Comparison of ENCODE assay signal across 8 cellular contexts in genomic region chr22:21568207-21569075, GRCh38. TPM values are rescaled to one million over a fixed set of nuclear protein-coding genes. Genes with fewer than 3 reads are reported as not detected.
A peak's percentile ranks its signal among the peaks of the same experiment; 100 is the strongest.
DNase-seq lines count a peak whose midpoint lies in the region; ATAC-seq and TF ChIP-seq lines count a peak whose summit lies in the region.

No MANE protein-coding gene starts in this region.

- peak; percentile 26 for ATAC-seq in CD8-positive, alpha-beta T cell
- ATAC-seq in left lung (peak; percentile 38), HG03565 (IDR thresholded peaks at IDR 0.05; ENCODE audit: unreplicated experiment) (no peak)
- peak; percentile 26 for ATAC-seq in stimulated activated naive CD8-positive, alpha-beta T cell treated with anti-CD3 and anti-CD28 coated beads, Interleukin-15, amount 100 ng/mL, for 72 hours

- H3K27ac ChIP-seq in CD8-positive, alpha-beta T cell (ENCODE audit: low read depth, low read length) = peak overlapping the region; percentile 88
- H3K27ac ChIP-seq in GM23248 (peak overlapping the region; percentile 83), mammary epithelial cell (ENCODE audit: insufficient read depth, low read depth, low read length) (peak overlapping the region; percentile 89), left lung (peak overlapping the region; percentile 89 to 95)

- H3K27me3 Mint-ChIP-seq in CD8-positive, alpha-beta T cell (ENCODE audit: low read depth) = no peaks in the 10 kb centered on the region
- no peaks in the 10 kb centered on the region for H3K27me3 Mint-ChIP-seq in stimulated activated naive CD8-positive, alpha-beta T cell treated with anti-CD3 and anti-CD28 coated beads, Interleukin-15, amount 100 ng/mL, for 72 hours

- no TSS peak for BruUV-seq in mammary epithelial cell (replicated peaks; lab: Mats Ljungman, UMichigan)

- no peaks in the 10 kb centered on the region for H3K27me3 ChIP-seq in CD8-positive, alpha-beta T cell (ENCODE audit: insufficient read depth, low read length)
- H3K27me3 ChIP-seq in GM23248 (replicated peaks; ENCODE audit: insufficient read depth) (no peaks in the 10 kb centered on the region), mammary epithelial cell (ENCODE audit: insufficient read depth, low read length) (no peaks in the 10 kb centered on the region), left lung (no peaks in the 10 kb centered on the region)

- H3K79me2 ChIP-seq in GM23248 (ENCODE audit: insufficient read depth) (peaks cover 59% of the 10 kb centered on the region), mammary epithelial cell (ENCODE audit: insufficient read depth, low read length) (peaks cover 62% of the 10 kb centered on the region)

- no peak for TF ChIP-seq CTCF in CD8-positive, alpha-beta T cell (IDR thresholded peaks at IDR 0.05)
- no peak for TF ChIP-seq CTCF in mammary epithelial cell (conservative IDR thresholded peaks at IDR 0.05 in 1 of 2, IDR thresholded peaks at IDR 0.05 in 1 of 2; ENCODE audit: extremely low read depth in 1 of 2, insufficient read depth in 1 of 2, low read depth in 1 of 2, low read length in 2 of 2)
- TF ChIP-seq CTCF in left lung (IDR thresholded peaks at IDR 0.05) = no peak

- H3K9me3 ChIP-seq in CD8-positive, alpha-beta T cell (ENCODE audit: low read length) = no peaks in the 10 kb centered on the region
- H3K9me3 ChIP-seq in GM23248 (ENCODE audit: low read depth) (no peaks in the 10 kb centered on the region), mammary epithelial cell (replicated peaks; ENCODE audit: insufficient read depth, low read length) (no peaks in the 10 kb centered on the region), left lung (no peaks in the 10 kb centered on the region)

- H3K4me3 Mint-ChIP-seq in CD8-positive, alpha-beta T cell = peak overlapping the region; percentile 87
- H3K4me3 Mint-ChIP-seq in stimulated activated naive CD8-positive, alpha-beta T cell treated with anti-CD3 and anti-CD28 coated beads, Interleukin-15, amount 100 ng/mL, for 72 hours = peak overlapping the region; percentile 78 to 88

- H3K9ac ChIP-seq in GM23248 (peak overlapping the region; percentile 98), mammary epithelial cell (ENCODE audit: insufficient read depth, low read length) (peak overlapping the region; percentile 96)

- peaks cover 48% of the 10 kb centered on the region for H3K4me1 Mint-ChIP-seq in CD8-positive, alpha-beta T cell (ENCODE audit: low read depth)
- peaks cover 59% of the 10 kb centered on the region for H3K4me1 Mint-ChIP-seq in stimulated activated naive CD8-positive, alpha-beta T cell treated with anti-CD3 and anti-CD28 coated beads, Interleukin-15, amount 100 ng/mL, for 72 hours

- H3K27ac Mint-ChIP-seq in CD8-positive, alpha-beta T cell = peak overlapping the region; percentile 94
- peak overlapping the region; percentile 97 to 99 for H3K27ac Mint-ChIP-seq in stimulated activated naive CD8-positive, alpha-beta T cell treated with anti-CD3 and anti-CD28 coated beads, Interleukin-15, amount 100 ng/mL, for 72 hours

- H3K36me3 ChIP-seq in CD8-positive, alpha-beta T cell (ENCODE audit: insufficient read depth, low read length) = no peaks in the 10 kb centered on the region
- H3K36me3 ChIP-seq in GM23248 (ENCODE audit: low read depth) = no peaks in the 10 kb centered on the region; the same call in 1 of the 2 replicates
- no peaks in the 10 kb centered on the region for H3K36me3 ChIP-seq in mammary epithelial cell (ENCODE audit: insufficient read depth, low read length)
- no peaks in the 10 kb centered on the region for H3K36me3 ChIP-seq in left lung

- peaks cover 31% of the 10 kb centered on the region for H4K20me1 ChIP-seq in GM23248 (ENCODE audit: insufficient read depth)
- peaks cover 15% of the 10 kb centered on the region for H4K20me1 ChIP-seq in mammary epithelial cell (ENCODE audit: insufficient read depth, low read length)

- H3K4me3 ChIP-seq in CD8-positive, alpha-beta T cell (ENCODE audit: low read depth, low read length) = peak overlapping the region; percentile 79
- H3K4me3 ChIP-seq in GM23248 (peak overlapping the region; percentile 89), mammary epithelial cell (replicated peaks in 1 of 3; ENCODE audit: insufficient read depth in 1 of 3, low read depth in 2 of 3, low read length in 3 of 3) (peak overlapping the region; percentile 78 to 99 (median 96)), left lung (peak overlapping the region; percentile 80 to 97)

- in situ Hi-C loops in GM23248 (cut with MboI) (loop anchor here (25.0 kb wide), 1 partner anchor 481 kb away; no protein-coding TSS in a partner anchor), mammary epithelial cell (cut with MboI; ENCODE audit: low sequenced_read_pairs in 2 of 2) (no loop called here)

- no peaks in the 10 kb centered on the region for H3K9me3 Mint-ChIP-seq in CD8-positive, alpha-beta T cell
- no peaks in the 10 kb centered on the region for H3K9me3 Mint-ChIP-seq in stimulated activated naive CD8-positive, alpha-beta T cell treated with anti-CD3 and anti-CD28 coated beads, Interleukin-15, amount 100 ng/mL, for 72 hours

- CTCF ChIA-PET in CD8-positive, alpha-beta T cell (lab: Charles Lee) = interaction anchor here (1.6 kb wide), 1 partner anchor 61 kb away, joined by 5 read pairs; no protein-coding TSS in a partner anchor
- CTCF ChIA-PET in mammary epithelial cell (lab: Charles Lee; ENCODE audit: low non-redundant PET) = interaction anchor here (0.6 kb wide), 1 partner anchor 1935 kb away, joined by 3 read pairs; no protein-coding TSS in a partner anchor

- WGBS in GM23248 (ENCODE audit: low coverage in 1 of 2, low lambda C conversion rate in 2 of 2, missing lambda C conversion rate in 2 of 2), 2 experiments = 4% methylated on average over 31 to 34 of the region's 34 CpGs
- 3% methylated on average over 23 of the region's 34 CpGs for WGBS in mammary epithelial cell (ENCODE audit: low coverage, missing lambda C conversion rate)

- intact Hi-C loops in CD8-positive, alpha-beta T cell (cut with DNase I, micrococcal nuclease) = loop anchor here in 1 of 2 experiments (2.0 kb wide), 1 partner anchor 16 kb away; no protein-coding TSS in a partner anchor
- intact Hi-C loops in mammary epithelial cell (cut with micrococcal nuclease) = loop anchor here (2.0 kb wide), 1 partner anchor 74 kb away; the partner anchor contains the start of gene SDF2L1
- intact Hi-C loops in left lung (cut with DNase I) = no loop called here

- H3K4me2 ChIP-seq in GM23248 (ENCODE audit: unreplicated experiment) = peak overlapping the region; percentile 93
- H3K4me2 ChIP-seq in mammary epithelial cell (ENCODE audit: insufficient read depth, low read depth, low read length) = peak overlapping the region; percentile 87

- peak overlapping the region; percentile 50; the same call in 1 of the 2 replicates for H2AFZ ChIP-seq in GM23248
- H2AFZ ChIP-seq in mammary epithelial cell (ENCODE audit: low read depth, low read length) = peak overlapping the region; percentile 87

- POLR2A ChIA-PET in CD8-positive, alpha-beta T cell (lab: Charles Lee) = interaction anchor here (1.3 to 2.0 kb wide), 2 partner anchors 61 to 84 kb away, joined by 3 to 7 read pairs; partner anchors contain the start of gene YDJC

- dilution Hi-C loops in mammary epithelial cell (cut with HindIII; ENCODE audit: low sequenced_read_pairs) = no loop called here

- H3F3A ChIP-seq in GM23248 (ENCODE audit: insufficient read depth) = peaks cover 13% of the 10 kb centered on the region; the same call in 1 of the 2 replicates

- peaks cover 50% of the 10 kb centered on the region for H3K4me1 ChIP-seq in CD8-positive, alpha-beta T cell (ENCODE audit: insufficient read depth, low read length)
- H3K4me1 ChIP-seq in GM23248 (ENCODE audit: insufficient read depth) (peaks cover 28% of the 10 kb centered on the region), mammary epithelial cell (ENCODE audit: insufficient read depth, low read length) (peaks cover 14% of the 10 kb centered on the region), left lung (peaks cover 22 to 50% of the 10 kb centered on the region in 2 donors)

- peaks cover 26% of the 10 kb centered on the region for H3K36me3 Mint-ChIP-seq in CD8-positive, alpha-beta T cell

- peak in 5 of 7 experiments; percentile 6 to 29 (median 26) for DNase-seq in CD8-positive, alpha-beta T cell
- peak; percentile 74 for DNase-seq in GM23248
- DNase-seq in RPMI8226 = peak; percentile 7
- no peak for DNase-seq in mammary epithelial cell
- peak; percentile 50 to 77 for DNase-seq in left lung
- DNase-seq in stimulated activated naive CD8-positive, alpha-beta T cell treated with anti-CD3 and anti-CD28 coated beads, Interleukin-15, amount 100 ng/mL, for 72 hours = peak; percentile 16 to 39
- DNase-seq in NCI-H510A treated with DMSO at 0.1 percent for 48 hours (lab: John Stamatoyannopoulos, UW) = no peak

- H3K9me2 ChIP-seq in GM23248 (ENCODE audit: insufficient read depth) = no peaks in the 10 kb centered on the region

RNA-seq across cellular contexts. Expression of gene UBE2L3, which starts 0.9 kb away (rescaled TPM):
- total RNA-seq in CD8-positive, alpha-beta T cell = 10 to 100 TPM; 20.7 to 22.4 TPM
- 41.9 and 57.2 TPM in 2 replicates for total RNA-seq in GM23248 (2014; rRNA removed; shearing (Covaris generic))
- 115 TPM in 2 replicates for polyA plus RNA-seq in GM23248 (2016; fragmentation: Nextera tagmentation; extraction: Ambion mirVana)
- 10 to 100 TPM; 37.5 to 60.1 TPM for total RNA-seq in mammary epithelial cell
- polyA plus RNA-seq in mammary epithelial cell = 57.5 TPM
- polyA minus RNA-seq in mammary epithelial cell = 29.6 TPM
- total RNA-seq in left lung = 10 to 100 TPM; 51.9 to 52.8 TPM

RNA-seq across cellular contexts. Expression of gene RIMBP3C, which starts 17.2 kb away (rescaled TPM):
- total RNA-seq in CD8-positive, alpha-beta T cell = not detected
- 0.22 TPM in 1 of 2 replicates, not detected in the other for total RNA-seq in GM23248 (2014; rRNA removed; shearing (Covaris generic))
- 0.15 TPM in 1 of 2 replicates, not detected in the other for polyA plus RNA-seq in GM23248 (2016; fragmentation: Nextera tagmentation; extraction: Ambion mirVana)
- total RNA-seq in mammary epithelial cell = not detected
- 0.03 TPM for polyA plus RNA-seq in mammary epithelial cell
- polyA minus RNA-seq in mammary epithelial cell = not detected
- under 1 TPM; 0.17 to 0.31 TPM for total RNA-seq in left lung

Comparison
In these comparisons a context has a peak if more than half of its experiments do, and no peak if none do; other contexts are left out.
1. DNase-seq: peak in CD8-positive, alpha-beta T cell (5 of 7), GM23248 (single experiment), RPMI8226 (single experiment), left lung (2 of 2) and stimulated activated naive CD8-positive, alpha-beta T cell treated with anti-CD3 and anti-CD28 coated beads, Interleukin-15, amount 100 ng/mL, for 72 hours (2 of 2); none in mammary epithelial cell (single experiment) and NCI-H510A treated with DMSO at 0.1 percent for 48 hours (single experiment).
2. Peak in every context shown above with its lines, with median percentiles within 50 percentile points of each other: H3K27ac ChIP-seq and H3K4me3 ChIP-seq.